In genomic region chr12:53939141-53940108, GRCh38 we compare ENCODE assay signal across 12 cellular contexts. TPM values are rescaled to one million over a fixed set of nuclear protein-coding genes. Genes with fewer than 3 reads are reported as not detected.
DNase-seq lines count a peak whose midpoint lies in the region; ATAC-seq, FAIRE-seq and TF ChIP-seq lines count a peak whose summit lies in the region.
"Had no signal": no experiment of that assay in that cellular context is flagged by ENCODE, and none has a peak within 500 bp of the region (broad histone marks: within the 10 kb centered on the region; RNA-seq: fewer than 3 reads in every experiment).

No MANE protein-coding gene starts in this region.

- TF ChIP-seq CTCF in cardiac muscle cell (IDR thresholded peaks at IDR 0.05; ENCODE audit: low read depth, low read length) (no peak), left ventricle myocardium inferior (IDR thresholded peaks at IDR 0.05; ENCODE audit: borderline replicate concordance) (no peak), HepG2 (CRISPR knock-in tag; IDR thresholded peaks at IDR 0.05) (no peak)

- intact Hi-C loops in left ventricle myocardium inferior (cut with micrococcal nuclease) (no loop called here), HepG2 (cut with micrococcal nuclease; ENCODE audit: unreplicated experiment) (no loop called here), aorta (cut with DNase I) (no loop called here)
- intact Hi-C loops in activated T-helper 1 cell treated with anti-CD3 and anti-CD28 coated beads, Interleukin-12 subunit alpha, Interleukin-12 subunit beta, Interleukin-2, Interleukin-4 antibody, amounts not matched to agents 30 ng/mL and 10 ng/mL and 1 ng/mL, durations not matched to agents 14 hours and 24 hours and 36 hours (cut with micrococcal nuclease) = loop anchor here (10.0 kb wide), 2 partner anchors 45 to 245 kb away; partner anchors contain the start of gene HOXC10

- peak; percentile 95 for ATAC-seq in HepG2
- peak; percentile 21 for ATAC-seq in aorta (ENCODE audit: low FRiP score)
- ATAC-seq in GM18861 (IDR thresholded peaks at IDR 0.05; ENCODE audit: unreplicated experiment) = no peak

- TF ChIP-seq RAD21 in HepG2 (CRISPR knock-in tag; IDR thresholded peaks at IDR 0.05) = no peak

- POLR2A ChIA-PET in HepG2 (lab: Yijun Ruan, JAX) = no interaction called here

- no peak overlapping the region for H3K9ac ChIP-seq in HepG2 (ENCODE audit: insufficient read depth, low read depth, low read length)

- H3K27me3 ChIP-seq in cardiac muscle cell (peaks cover 100% of the 10 kb centered on the region), left ventricle myocardium inferior (ENCODE audit: low read depth) (peaks cover 100% of the 10 kb centered on the region), HepG2 (ENCODE audit: control insufficient read depth in 1 of 2, insufficient read depth in 2 of 2, low read length in 2 of 2) (peaks cover 10 to 87% of the 10 kb centered on the region in 2 experiments), aorta (ENCODE audit: control insufficient read depth in 1 of 2, insufficient read depth in 2 of 2, low read length in 1 of 2) (no peaks in the 10 kb centered on the region)

- H4K20me1 ChIP-seq in HepG2 (ENCODE audit: insufficient read depth, low read length) = no peaks in the 10 kb centered on the region

- no peaks in the 10 kb centered on the region for H3K9me3 Mint-ChIP-seq in activated T-helper 1 cell treated with anti-CD3 and anti-CD28 coated beads, Interleukin-12 subunit alpha, Interleukin-12 subunit beta, Interleukin-2, Interleukin-4 antibody, amounts not matched to agents 30 ng/mL and 10 ng/mL and 1 ng/mL, durations not matched to agents 14 hours and 24 hours and 36 hours
- H3K9me3 Mint-ChIP-seq: stimulated activated naive CD8-positive, alpha-beta T cell treated with anti-CD3 and anti-CD28 coated beads, Interleukin-15, Interleukin-2, amounts not matched to agents 100 ng/mL and 50 ng/mL, for 24 hours had no signal

- H3K4me2 ChIP-seq in HepG2 (ENCODE audit: low read depth, low read length) = peak overlapping the region; percentile 36; the same call in 1 of the 2 replicates

- TF ChIP-seq POLR2A in HepG2 (IDR thresholded peaks at IDR 0.05; ENCODE audit: insufficient read depth in 1 of 2, low read depth in 2 of 2, low read length in 2 of 2) = no peak

- H3K9me3 ChIP-seq in cardiac muscle cell (ENCODE audit: low read depth) = no peaks in the 10 kb centered on the region
- no peaks in the 10 kb centered on the region for H3K9me3 ChIP-seq in left ventricle myocardium inferior (replicated peaks)
- no peaks in the 10 kb centered on the region for H3K9me3 ChIP-seq in HepG2 (ENCODE audit: low read length)
- H3K9me3 ChIP-seq in aorta (ENCODE audit: control insufficient read depth, low read length) = no peaks in the 10 kb centered on the region

- TF ChIP-seq EP300 in HepG2 (IDR thresholded peaks at IDR 0.05; ENCODE audit: low read depth in 2 of 2, low read length in 2 of 2) (no peak), HepG2 (CRISPR knock-in tag; IDR thresholded peaks at IDR 0.05; ENCODE audit: borderline replicate concordance) (no peak)

- peaks cover 79% of the 10 kb centered on the region for H3K27me3 Mint-ChIP-seq in activated T-helper 1 cell treated with anti-CD3 and anti-CD28 coated beads, Interleukin-12 subunit alpha, Interleukin-12 subunit beta, Interleukin-2, Interleukin-4 antibody, amounts not matched to agents 30 ng/mL and 10 ng/mL and 1 ng/mL, durations not matched to agents 14 hours and 24 hours and 36 hours (ENCODE audit: insufficient read depth)

- no peak overlapping the region for H3K4me3 Mint-ChIP-seq in activated T-helper 1 cell treated with anti-CD3 and anti-CD28 coated beads, Interleukin-12 subunit alpha, Interleukin-12 subunit beta, Interleukin-2, Interleukin-4 antibody, amounts not matched to agents 30 ng/mL and 10 ng/mL and 1 ng/mL, durations not matched to agents 14 hours and 24 hours and 36 hours
- H3K4me3 Mint-ChIP-seq: stimulated activated naive CD8-positive, alpha-beta T cell treated with anti-CD3 and anti-CD28 coated beads, Interleukin-15, Interleukin-2, amounts not matched to agents 100 ng/mL and 50 ng/mL, for 24 hours had no signal

- H3K4me1 ChIP-seq in cardiac muscle cell (ENCODE audit: low read depth) (no peaks in the 10 kb centered on the region), left ventricle myocardium inferior (peaks cover 20% of the 10 kb centered on the region), HepG2 (ENCODE audit: insufficient read depth, low read length) (no peaks in the 10 kb centered on the region), aorta (ENCODE audit: control insufficient read depth in 1 of 2, insufficient read depth in 2 of 2, low read length in 2 of 2) (no peaks in the 10 kb centered on the region)

- H2AFZ ChIP-seq in HepG2 (ENCODE audit: low read length) = no peak overlapping the region

- 46% methylated on average over 43 of the region's 91 CpGs for WGBS in HepG2 (ENCODE audit: low lambda C conversion rate)
- 4% methylated on average over 78 to 91 of the region's 91 CpGs for WGBS in aorta, 2 donors

- no TSS peak for BruUV-seq in HepG2 (replicated peaks; lab: Mats Ljungman, UMichigan)

- H3K4me3 ChIP-seq in cardiac muscle cell = no peak overlapping the region
- H3K4me3 ChIP-seq in left ventricle myocardium inferior = no peak overlapping the region
- no peak overlapping the region for H3K4me3 ChIP-seq in HepG2 (replicated peaks in 1 of 3; ENCODE audit: insufficient read depth in 1 of 3, low read depth in 2 of 3, low read length in 3 of 3)
- no peak overlapping the region for H3K4me3 ChIP-seq in aorta (ENCODE audit: low read length in 2 of 2)

- H3K36me3 Mint-ChIP-seq in activated T-helper 1 cell treated with anti-CD3 and anti-CD28 coated beads, Interleukin-12 subunit alpha, Interleukin-12 subunit beta, Interleukin-2, Interleukin-4 antibody, amounts not matched to agents 30 ng/mL and 10 ng/mL and 1 ng/mL, durations not matched to agents 14 hours and 24 hours and 36 hours (ENCODE audit: low read depth) = no peaks in the 10 kb centered on the region
- H3K36me3 Mint-ChIP-seq: CD4-positive, CD25-positive, alpha-beta regulatory T cell; T-cell had no signal

- no peak for FAIRE-seq in HepG2 (lab: Jason Lieb, UNC)

- no peaks in the 10 kb centered on the region for H3K79me2 ChIP-seq in HepG2 (ENCODE audit: insufficient read depth, low read length)

- peak overlapping the region; percentile 31 for H3K27ac Mint-ChIP-seq in activated T-helper 1 cell treated with anti-CD3 and anti-CD28 coated beads, Interleukin-12 subunit alpha, Interleukin-12 subunit beta, Interleukin-2, Interleukin-4 antibody, amounts not matched to agents 30 ng/mL and 10 ng/mL and 1 ng/mL, durations not matched to agents 14 hours and 24 hours and 36 hours
- H3K27ac Mint-ChIP-seq: activated naive CD4-positive, alpha-beta T cell treated with anti-CD3 and anti-CD28 coated beads, Interleukin-2, amount 50 U/mL, for 24 hours; CD4-positive, CD25-positive, alpha-beta regulatory T cell; stimulated activated naive CD8-positive, alpha-beta T cell treated with anti-CD3 and anti-CD28 coated beads, Interleukin-15, Interleukin-2, amounts not matched to agents 100 ng/mL and 50 ng/mL, for 24 hours had no signal

- H3K36me3 ChIP-seq in cardiac muscle cell (no peaks in the 10 kb centered on the region), left ventricle myocardium inferior (no peaks in the 10 kb centered on the region), HepG2 (replicated peaks in 1 of 2; ENCODE audit: control insufficient read depth in 1 of 2, insufficient read depth in 2 of 2, low read length in 2 of 2) (no peaks in the 10 kb centered on the region), aorta (ENCODE audit: control insufficient read depth in 1 of 2, insufficient read depth in 2 of 2, low read length in 1 of 2) (no peaks in the 10 kb centered on the region)

- in situ Hi-C loops in HepG2 (cut with HindIII; ENCODE audit: extremely low pct_ligation_motif_present, low pct_unique_long_range_greater_than_20kb) = loop anchor here (25.0 kb wide), 1 partner anchor 152 kb away; no protein-coding TSS in a partner anchor

- no peaks in the 10 kb centered on the region for H3K4me1 Mint-ChIP-seq in activated T-helper 1 cell treated with anti-CD3 and anti-CD28 coated beads, Interleukin-12 subunit alpha, Interleukin-12 subunit beta, Interleukin-2, Interleukin-4 antibody, amounts not matched to agents 30 ng/mL and 10 ng/mL and 1 ng/mL, durations not matched to agents 14 hours and 24 hours and 36 hours (ENCODE audit: low read depth)

- CTCF ChIA-PET in HepG2 (lab: Yijun Ruan, JAX; ENCODE audit: low intra/inter-chr PET ratio, low total read pairs) = no interaction called here

- DNase-seq in cardiac muscle cell (ENCODE audit: low read depth in 1 of 2, low spot score in 1 of 2) (peak; percentile 48 to 60), left ventricle myocardium inferior (no peak), HepG2 (ENCODE audit: low spot score) (peak; percentile 24), aorta (peak; percentile 37 to 81), mucosa of gallbladder (ENCODE audit: low spot score) (no peak), NCI-H2171 treated with DMSO at 0.1 percent for 48 hours (lab: John Stamatoyannopoulos, UW) (no peak)
- DNase-seq in activated T-helper 1 cell treated with anti-CD3 and anti-CD28 coated beads, Interleukin-12 subunit alpha, Interleukin-12 subunit beta, Interleukin-2, Interleukin-4 antibody, amounts not matched to agents 30 ng/mL and 10 ng/mL and 1 ng/mL, durations not matched to agents 14 hours and 24 hours and 36 hours (ENCODE audit: low spot score) = no peak

- no peak overlapping the region for H3K27ac ChIP-seq in cardiac muscle cell
- H3K27ac ChIP-seq in left ventricle myocardium inferior (replicated peaks) = no peak overlapping the region
- H3K27ac ChIP-seq in HepG2 (ENCODE audit: extremely low read length, insufficient read depth, low read length) = no peak overlapping the region
- no peak overlapping the region for H3K27ac ChIP-seq in aorta (ENCODE audit: low read depth in 1 of 2, low read length in 2 of 2)

RNA-seq across cellular contexts. Expression of gene HOXC13, which starts 0.8 kb away (rescaled TPM):
- not detected in 2 replicates for total RNA-seq in cardiac muscle cell
- polyA plus RNA-seq in cardiac muscle cell = not detected in 2 replicates
- total RNA-seq in left ventricle myocardium inferior = not detected
- not detected in 2 replicates for total RNA-seq in activated T-helper 1 cell treated with anti-CD3 and anti-CD28 coated beads, Interleukin-12 subunit alpha, Interleukin-12 subunit beta, Interleukin-2, Interleukin-4 antibody, amounts not matched to agents 30 ng/mL and 10 ng/mL and 1 ng/mL, durations not matched to agents 14 hours and 24 hours and 36 hours
- total RNA-seq in HepG2 (2016; rRNA removed; fragmentation: Illumina TruSeq; extraction: Trizol) = 0.07 TPM in 2 replicates
- not detected in 2 replicates for total RNA-seq in HepG2 (2016; cell fraction: cytosol; rRNA removed; fragmentation: Illumina TruSeq; extraction: Trizol; ENCODE audit: low read depth)
- total RNA-seq in HepG2 (2016; cell fraction: insoluble cytoplasmic fraction; rRNA removed; fragmentation: Illumina TruSeq; extraction: Trizol) = not detected in 2 replicates
- total RNA-seq in HepG2 (2016; cell fraction: membrane; rRNA removed; fragmentation: Illumina TruSeq; extraction: Trizol) = 0.10 TPM in 1 of 2 replicates, not detected in the other
- not detected in 2 replicates for total RNA-seq in HepG2 (2016; cell fraction: nucleus; rRNA removed; fragmentation: Illumina TruSeq; extraction: Trizol)
- not detected in 2 replicates for polyA plus RNA-seq in HepG2 (2011; rRNA removed)
- polyA plus RNA-seq in HepG2 (2011; cell fraction: cytosol; rRNA removed) = not detected in 2 replicates
- polyA plus RNA-seq in HepG2 (2011; cell fraction: nucleus; rRNA removed) = not detected in 2 replicates
- not detected in 2 replicates for polyA plus RNA-seq in HepG2 (2012)
- not detected in 2 replicates for polyA plus RNA-seq in HepG2 (2016; cell fraction: cytosol; fragmentation: Illumina TruSeq; extraction: Trizol; ENCODE audit: low read depth)
- polyA plus RNA-seq in HepG2 (2016; cell fraction: insoluble cytoplasmic fraction; fragmentation: Illumina TruSeq; extraction: Trizol; ENCODE audit: low read depth) = not detected in 2 replicates
- polyA plus RNA-seq in HepG2 (2016; cell fraction: membrane; fragmentation: Illumina TruSeq; extraction: Trizol; ENCODE audit: low read depth) = not detected in 2 replicates
- polyA plus RNA-seq in HepG2 (2016; cell fraction: nucleus; fragmentation: Illumina TruSeq; extraction: Trizol; ENCODE audit: insufficient read depth, low read depth) = not detected in 2 replicates
- polyA minus RNA-seq in HepG2 (2011; rRNA and poly(A)+ RNA removed; ENCODE audit: low replicate concordance) = 0.10 and 9.6 TPM in 2 replicates
- polyA minus RNA-seq in HepG2 (2011; cell fraction: cytosol; rRNA and poly(A)+ RNA removed) = not detected in 2 replicates
- not detected in 2 replicates for polyA minus RNA-seq in HepG2 (2011; cell fraction: nucleus; rRNA and poly(A)+ RNA removed)
- under 1 TPM in 1 of 2 donors, not detected in 1; 0.32 TPM for total RNA-seq in aorta
- polyA plus RNA-seq in aorta = not detected
- total RNA-seq in mucosa of gallbladder = not detected
- total RNA-seq: CD4-positive, CD25-positive, alpha-beta regulatory T cell had no signal
- polyA plus RNA-seq: CD4-positive, CD25-positive, alpha-beta regulatory T cell had no signal

RNA-seq across cellular contexts. Expression of gene HOXC12, which starts 15.3 kb away (rescaled TPM):
- total RNA-seq in cardiac muscle cell (not detected in 2 replicates), left ventricle myocardium inferior (not detected), HepG2 (2016; rRNA removed; fragmentation: Illumina TruSeq; extraction: Trizol) (not detected in 2 replicates), aorta (under 1 TPM in 1 of 2 donors, not detected in 1; 0.45 TPM), mucosa of gallbladder (not detected)
- polyA plus RNA-seq in cardiac muscle cell (not detected in 2 replicates), HepG2 (2011; rRNA removed) (not detected in 2 replicates), aorta (not detected)
- total RNA-seq in activated T-helper 1 cell treated with anti-CD3 and anti-CD28 coated beads, Interleukin-12 subunit alpha, Interleukin-12 subunit beta, Interleukin-2, Interleukin-4 antibody, amounts not matched to agents 30 ng/mL and 10 ng/mL and 1 ng/mL, durations not matched to agents 14 hours and 24 hours and 36 hours = not detected in 2 replicates
- total RNA-seq in HepG2 (2016; cell fraction: cytosol; rRNA removed; fragmentation: Illumina TruSeq; extraction: Trizol; ENCODE audit: low read depth) = not detected in 2 replicates
- total RNA-seq in HepG2 (2016; cell fraction: insoluble cytoplasmic fraction; rRNA removed; fragmentation: Illumina TruSeq; extraction: Trizol) = not detected in 2 replicates
- not detected in 2 replicates for total RNA-seq in HepG2 (2016; cell fraction: membrane; rRNA removed; fragmentation: Illumina TruSeq; extraction: Trizol)
- total RNA-seq in HepG2 (2016; cell fraction: nucleus; rRNA removed; fragmentation: Illumina TruSeq; extraction: Trizol) = not detected in 2 replicates
- polyA plus RNA-seq in HepG2 (2011; cell fraction: cytosol; rRNA removed) = not detected in 2 replicates
- polyA plus RNA-seq in HepG2 (2011; cell fraction: nucleus; rRNA removed) = not detected in 2 replicates
- not detected in 2 replicates for polyA plus RNA-seq in HepG2 (2012)
- not detected in 2 replicates for polyA plus RNA-seq in HepG2 (2016; cell fraction: cytosol; fragmentation: Illumina TruSeq; extraction: Trizol; ENCODE audit: low read depth)
- not detected in 2 replicates for polyA plus RNA-seq in HepG2 (2016; cell fraction: insoluble cytoplasmic fraction; fragmentation: Illumina TruSeq; extraction: Trizol; ENCODE audit: low read depth)
- polyA plus RNA-seq in HepG2 (2016; cell fraction: membrane; fragmentation: Illumina TruSeq; extraction: Trizol; ENCODE audit: low read depth) = not detected in 2 replicates
- not detected in 2 replicates for polyA plus RNA-seq in HepG2 (2016; cell fraction: nucleus; fragmentation: Illumina TruSeq; extraction: Trizol; ENCODE audit: insufficient read depth, low read depth)
- polyA minus RNA-seq in HepG2 (2011; rRNA and poly(A)+ RNA removed; ENCODE audit: low replicate concordance) = not detected in 2 replicates
- not detected in 2 replicates for polyA minus RNA-seq in HepG2 (2011; cell fraction: cytosol; rRNA and poly(A)+ RNA removed)
- not detected in 2 replicates for polyA minus RNA-seq in HepG2 (2011; cell fraction: nucleus; rRNA and poly(A)+ RNA removed)
- total RNA-seq: CD4-positive, CD25-positive, alpha-beta regulatory T cell; T-cell had no signal
- polyA plus RNA-seq: CD4-positive, CD25-positive, alpha-beta regulatory T cell had no signal

RNA-seq across cellular contexts. Expression of gene HOXC11, which starts 33.5 kb away (rescaled TPM):
- total RNA-seq in cardiac muscle cell = not detected in 2 replicates
- not detected in 2 replicates for polyA plus RNA-seq in cardiac muscle cell
- not detected for total RNA-seq in left ventricle myocardium inferior
- total RNA-seq in activated T-helper 1 cell treated with anti-CD3 and anti-CD28 coated beads, Interleukin-12 subunit alpha, Interleukin-12 subunit beta, Interleukin-2, Interleukin-4 antibody, amounts not matched to agents 30 ng/mL and 10 ng/mL and 1 ng/mL, durations not matched to agents 14 hours and 24 hours and 36 hours = not detected in 2 replicates
- not detected in 2 replicates for total RNA-seq in HepG2 (2016; rRNA removed; fragmentation: Illumina TruSeq; extraction: Trizol)
- total RNA-seq in HepG2 (2016; cell fraction: cytosol; rRNA removed; fragmentation: Illumina TruSeq; extraction: Trizol; ENCODE audit: low read depth) = not detected in 2 replicates
- total RNA-seq in HepG2 (2016; cell fraction: insoluble cytoplasmic fraction; rRNA removed; fragmentation: Illumina TruSeq; extraction: Trizol) = not detected in 2 replicates
- total RNA-seq in HepG2 (2016; cell fraction: membrane; rRNA removed; fragmentation: Illumina TruSeq; extraction: Trizol) = not detected in 2 replicates
- not detected in 2 replicates for total RNA-seq in HepG2 (2016; cell fraction: nucleus; rRNA removed; fragmentation: Illumina TruSeq; extraction: Trizol)
- not detected in 2 replicates for polyA plus RNA-seq in HepG2 (2011; rRNA removed)
- not detected in 2 replicates for polyA plus RNA-seq in HepG2 (2011; cell fraction: cytosol; rRNA removed)
- polyA plus RNA-seq in HepG2 (2011; cell fraction: nucleus; rRNA removed) = not detected in 2 replicates
- polyA plus RNA-seq in HepG2 (2012) = not detected in 2 replicates
- polyA plus RNA-seq in HepG2 (2016; cell fraction: cytosol; fragmentation: Illumina TruSeq; extraction: Trizol; ENCODE audit: low read depth) = not detected in 2 replicates
- not detected in 2 replicates for polyA plus RNA-seq in HepG2 (2016; cell fraction: insoluble cytoplasmic fraction; fragmentation: Illumina TruSeq; extraction: Trizol; ENCODE audit: low read depth)
- polyA plus RNA-seq in HepG2 (2016; cell fraction: membrane; fragmentation: Illumina TruSeq; extraction: Trizol; ENCODE audit: low read depth) = not detected in 2 replicates
- not detected in 2 replicates for polyA plus RNA-seq in HepG2 (2016; cell fraction: nucleus; fragmentation: Illumina TruSeq; extraction: Trizol; ENCODE audit: insufficient read depth, low read depth)
- 8.8 TPM in 1 of 2 replicates, not detected in the other for polyA minus RNA-seq in HepG2 (2011; rRNA and poly(A)+ RNA removed; ENCODE audit: low replicate concordance)
- polyA minus RNA-seq in HepG2 (2011; cell fraction: cytosol; rRNA and poly(A)+ RNA removed) = 0.30 TPM in 1 of 2 replicates, not detected in the other
- polyA minus RNA-seq in HepG2 (2011; cell fraction: nucleus; rRNA and poly(A)+ RNA removed) = 0.13 TPM in 1 of 2 replicates, not detected in the other
- total RNA-seq in aorta = 1 to 10 TPM in 1 of 2 donors, not detected in 1; 4.1 TPM
- polyA plus RNA-seq in aorta = under 1 TPM in 1 of 2 donors, not detected in 1; 0.38 TPM
- not detected for total RNA-seq in mucosa of gallbladder
- total RNA-seq: CD4-positive, CD25-positive, alpha-beta regulatory T cell; T-cell had no signal
- polyA plus RNA-seq: CD4-positive, CD25-positive, alpha-beta regulatory T cell had no signal

RNA-seq across cellular contexts. Expression of gene HOTAIR, which starts 35.3 kb away (rescaled TPM):
- total RNA-seq in cardiac muscle cell (not detected in 2 replicates), left ventricle myocardium inferior (not detected), HepG2 (2016; rRNA removed; fragmentation: Illumina TruSeq; extraction: Trizol) (not detected in 2 replicates), aorta (1 to 10 TPM in 1 of 2 donors, not detected in 1; 9.7 TPM), mucosa of gallbladder (not detected)
- polyA plus RNA-seq in cardiac muscle cell (not detected in 2 replicates), HepG2 (2011; rRNA removed) (not detected in 2 replicates), aorta (not detected)
- total RNA-seq in activated T-helper 1 cell treated with anti-CD3 and anti-CD28 coated beads, Interleukin-12 subunit alpha, Interleukin-12 subunit beta, Interleukin-2, Interleukin-4 antibody, amounts not matched to agents 30 ng/mL and 10 ng/mL and 1 ng/mL, durations not matched to agents 14 hours and 24 hours and 36 hours = not detected in 2 replicates
- total RNA-seq in HepG2 (2016; cell fraction: cytosol; rRNA removed; fragmentation: Illumina TruSeq; extraction: Trizol; ENCODE audit: low read depth) = not detected in 2 replicates
- not detected in 2 replicates for total RNA-seq in HepG2 (2016; cell fraction: insoluble cytoplasmic fraction; rRNA removed; fragmentation: Illumina TruSeq; extraction: Trizol)
- total RNA-seq in HepG2 (2016; cell fraction: membrane; rRNA removed; fragmentation: Illumina TruSeq; extraction: Trizol) = not detected in 2 replicates
- not detected in 2 replicates for total RNA-seq in HepG2 (2016; cell fraction: nucleus; rRNA removed; fragmentation: Illumina TruSeq; extraction: Trizol)
- not detected in 2 replicates for polyA plus RNA-seq in HepG2 (2011; cell fraction: cytosol; rRNA removed)
- polyA plus RNA-seq in HepG2 (2011; cell fraction: nucleus; rRNA removed) = not detected in 2 replicates
- polyA plus RNA-seq in HepG2 (2012) = not detected in 2 replicates
- polyA plus RNA-seq in HepG2 (2016; cell fraction: cytosol; fragmentation: Illumina TruSeq; extraction: Trizol; ENCODE audit: low read depth) = not detected in 2 replicates
- polyA plus RNA-seq in HepG2 (2016; cell fraction: insoluble cytoplasmic fraction; fragmentation: Illumina TruSeq; extraction: Trizol; ENCODE audit: low read depth) = not detected in 2 replicates
- polyA plus RNA-seq in HepG2 (2016; cell fraction: membrane; fragmentation: Illumina TruSeq; extraction: Trizol; ENCODE audit: low read depth) = not detected in 2 replicates
- not detected in 2 replicates for polyA plus RNA-seq in HepG2 (2016; cell fraction: nucleus; fragmentation: Illumina TruSeq; extraction: Trizol; ENCODE audit: insufficient read depth, low read depth)
- 0.84 TPM in 1 of 2 replicates, not detected in the other for polyA minus RNA-seq in HepG2 (2011; rRNA and poly(A)+ RNA removed; ENCODE audit: low replicate concordance)
- polyA minus RNA-seq in HepG2 (2011; cell fraction: cytosol; rRNA and poly(A)+ RNA removed) = not detected in 2 replicates
- polyA minus RNA-seq in HepG2 (2011; cell fraction: nucleus; rRNA and poly(A)+ RNA removed) = not detected in 2 replicates
- total RNA-seq: CD4-positive, CD25-positive, alpha-beta regulatory T cell; T-cell had no signal
- polyA plus RNA-seq: CD4-positive, CD25-positive, alpha-beta regulatory T cell had no signal

RNA-seq across cellular contexts. Expression of gene HOXC10, which starts 45.5 kb away (rescaled TPM):
- total RNA-seq in cardiac muscle cell = not detected in 2 replicates
- not detected in 2 replicates for polyA plus RNA-seq in cardiac muscle cell
- not detected for total RNA-seq in left ventricle myocardium inferior
- total RNA-seq in activated T-helper 1 cell treated with anti-CD3 and anti-CD28 coated beads, Interleukin-12 subunit alpha, Interleukin-12 subunit beta, Interleukin-2, Interleukin-4 antibody, amounts not matched to agents 30 ng/mL and 10 ng/mL and 1 ng/mL, durations not matched to agents 14 hours and 24 hours and 36 hours = not detected in 2 replicates
- not detected in 2 replicates for total RNA-seq in HepG2 (2016; rRNA removed; fragmentation: Illumina TruSeq; extraction: Trizol)
- total RNA-seq in HepG2 (2016; cell fraction: cytosol; rRNA removed; fragmentation: Illumina TruSeq; extraction: Trizol; ENCODE audit: low read depth) = not detected in 2 replicates
- not detected in 2 replicates for total RNA-seq in HepG2 (2016; cell fraction: insoluble cytoplasmic fraction; rRNA removed; fragmentation: Illumina TruSeq; extraction: Trizol)
- total RNA-seq in HepG2 (2016; cell fraction: membrane; rRNA removed; fragmentation: Illumina TruSeq; extraction: Trizol) = not detected in 2 replicates
- not detected in 2 replicates for total RNA-seq in HepG2 (2016; cell fraction: nucleus; rRNA removed; fragmentation: Illumina TruSeq; extraction: Trizol)
- not detected in 2 replicates for polyA plus RNA-seq in HepG2 (2011; rRNA removed)
- polyA plus RNA-seq in HepG2 (2011; cell fraction: cytosol; rRNA removed) = 0.17 TPM in 1 of 2 replicates, not detected in the other
- polyA plus RNA-seq in HepG2 (2011; cell fraction: nucleus; rRNA removed) = not detected in 2 replicates
- polyA plus RNA-seq in HepG2 (2012) = 0.35 TPM in 1 of 2 replicates, not detected in the other
- polyA plus RNA-seq in HepG2 (2016; cell fraction: cytosol; fragmentation: Illumina TruSeq; extraction: Trizol; ENCODE audit: low read depth) = not detected in 2 replicates
- polyA plus RNA-seq in HepG2 (2016; cell fraction: insoluble cytoplasmic fraction; fragmentation: Illumina TruSeq; extraction: Trizol; ENCODE audit: low read depth) = 0.19 TPM in 1 of 2 replicates, not detected in the other
- polyA plus RNA-seq in HepG2 (2016; cell fraction: membrane; fragmentation: Illumina TruSeq; extraction: Trizol; ENCODE audit: low read depth) = not detected in 2 replicates
- not detected in 2 replicates for polyA plus RNA-seq in HepG2 (2016; cell fraction: nucleus; fragmentation: Illumina TruSeq; extraction: Trizol; ENCODE audit: insufficient read depth, low read depth)
- 19.2 TPM in 1 of 2 replicates, not detected in the other for polyA minus RNA-seq in HepG2 (2011; rRNA and poly(A)+ RNA removed; ENCODE audit: low replicate concordance)
- polyA minus RNA-seq in HepG2 (2011; cell fraction: cytosol; rRNA and poly(A)+ RNA removed) = not detected in 2 replicates
- polyA minus RNA-seq in HepG2 (2011; cell fraction: nucleus; rRNA and poly(A)+ RNA removed) = 0.26 TPM in 1 of 2 replicates, not detected in the other
- 10 to 100 TPM in 1 of 2 donors, 1 to 10 TPM in 1; 1.6 to 32.0 TPM for total RNA-seq in aorta
- polyA plus RNA-seq in aorta = 1 to 10 TPM in 1 of 2 donors, not detected in 1; 3.6 TPM
- total RNA-seq in mucosa of gallbladder = not detected
- total RNA-seq: CD4-positive, CD25-positive, alpha-beta regulatory T cell had no signal
- polyA plus RNA-seq: CD4-positive, CD25-positive, alpha-beta regulatory T cell had no signal

Comparison
In these comparisons a context has a peak if more than half of its experiments do, and no peak if none do; other contexts are left out.
1. DNase-seq: peak in cardiac muscle cell (2 of 2), HepG2 (single experiment) and aorta (2 of 2); none in left ventricle myocardium inferior (single experiment), activated T-helper 1 cell treated with anti-CD3 and anti-CD28 coated beads, Interleukin-12 subunit alpha, Interleukin-12 subunit beta, Interleukin-2, Interleukin-4 antibody, amounts not matched to agents 30 ng/mL and 10 ng/mL and 1 ng/mL, durations not matched to agents 14 hours and 24 hours and 36 hours (single experiment), mucosa of gallbladder (single experiment) and NCI-H2171 treated with DMSO at 0.1 percent for 48 hours (single experiment).